9 cellular contexts compared by ENCODE assay signal in the genomic region with DNA sequence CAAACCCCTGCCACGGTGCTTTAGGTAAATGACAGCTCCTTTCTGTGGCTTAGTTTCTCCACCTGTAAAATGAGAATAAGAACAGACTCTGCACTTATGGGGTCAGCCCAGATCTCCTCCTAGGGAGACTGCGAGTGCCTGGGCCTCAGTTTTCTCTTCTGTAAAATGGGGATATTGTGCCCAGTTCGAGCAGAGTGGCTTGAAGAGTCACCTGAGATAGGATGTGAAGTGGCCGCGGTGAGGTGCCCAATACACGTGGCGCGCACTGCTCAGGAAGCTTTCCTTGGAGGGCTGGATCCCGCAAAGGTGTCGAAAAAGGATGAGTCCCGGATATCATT. TPM values are rescaled to one million over a fixed set of nuclear protein-coding genes. Genes with fewer than 3 reads are reported as not detected.
DNase-seq lines count a peak whose midpoint lies in the region; ATAC-seq and TF ChIP-seq lines count a peak whose summit lies in the region.
"Had no signal": no experiment of that assay in that cellular context is flagged by ENCODE, and none has a peak within 500 bp of the region (broad histone marks: within the 10 kb centered on the region; RNA-seq: fewer than 3 reads in every experiment).

No MANE protein-coding gene starts in this region.

- H3K27me3 ChIP-seq in left lung (peaks cover 0 to 40% of the 10 kb centered on the region in 2 donors), thoracic aorta (replicated peaks; ENCODE audit: insufficient read depth) (no peaks in the 10 kb centered on the region)

- H3K36me3 ChIP-seq in left lung (no peaks in the 10 kb centered on the region), thoracic aorta (no peaks in the 10 kb centered on the region)

- H3K4me1 Mint-ChIP-seq in T-helper 2 cell treated with Interferon-gamma antibody and Interleukin-4, amounts not matched to agents 5 μg/mL and 100 μg/mL, for 36 hours (ENCODE audit: low read depth): peaks cover 29% of the 10 kb centered on the region
- H3K4me1 Mint-ChIP-seq in activated naive CD8-positive, alpha-beta T cell treated with anti-CD3 and anti-CD28 coated beads for 36 hours: peaks cover 22% of the 10 kb centered on the region

- H3K4me3 ChIP-seq in left lung (peak overlapping the region; percentile 33 to 54), thoracic aorta (peak overlapping the region; percentile 62)

- H3K27me3 Mint-ChIP-seq in T-helper 2 cell treated with Interferon-gamma antibody and Interleukin-4, amounts not matched to agents 5 μg/mL and 100 μg/mL, for 36 hours (ENCODE audit: low read depth): peaks cover 35% of the 10 kb centered on the region
- H3K27me3 Mint-ChIP-seq in activated naive CD8-positive, alpha-beta T cell treated with anti-CD3 and anti-CD28 coated beads for 36 hours: peaks cover 62% of the 10 kb centered on the region

- intact Hi-C loops in left lung (cut with DNase I): no loop called here

- TF ChIP-seq CTCF in left lung (IDR thresholded peaks at IDR 0.05): no peak
- TF ChIP-seq CTCF in thoracic aorta (IDR thresholded peaks at IDR 0.05): no peak

- H3K9me3 ChIP-seq in left lung: no peaks in the 10 kb centered on the region
- H3K9me3 ChIP-seq in thoracic aorta: no peaks in the 10 kb centered on the region

- no peak overlapping the region for H3K27ac Mint-ChIP-seq in T-helper 2 cell treated with Interferon-gamma antibody and Interleukin-4, amounts not matched to agents 5 μg/mL and 100 μg/mL, for 36 hours
- H3K27ac Mint-ChIP-seq in activated naive CD8-positive, alpha-beta T cell treated with anti-CD3 and anti-CD28 coated beads for 36 hours: no peak overlapping the region

- no peak for DNase-seq in T-helper 2 cell treated with Interferon-gamma antibody and Interleukin-4, amounts not matched to agents 5 μg/mL and 100 μg/mL, for 36 hours (ENCODE audit: low spot score)
- no peak for DNase-seq in T-helper 2 cell
- no peak for DNase-seq in activated naive CD8-positive, alpha-beta T cell treated with anti-CD3 and anti-CD28 coated beads for 36 hours
- DNase-seq in left lung: no peak
- no peak for DNase-seq in thoracic aorta (ENCODE audit: low spot score)
- no peak for DNase-seq in NCI-H1417 treated with DMSO at 0.1 percent for 48 hours (lab: John Stamatoyannopoulos, UW)
- no peak for DNase-seq in cerebellar cortex (ENCODE audit: low spot score)

- no peaks in the 10 kb centered on the region for H3K36me3 Mint-ChIP-seq in T-helper 2 cell treated with Interferon-gamma antibody and Interleukin-4, amounts not matched to agents 5 μg/mL and 100 μg/mL, for 36 hours (ENCODE audit: low read depth)
- H3K36me3 Mint-ChIP-seq in activated naive CD8-positive, alpha-beta T cell treated with anti-CD3 and anti-CD28 coated beads for 36 hours: no peaks in the 10 kb centered on the region

- peaks cover 14 to 47% of the 10 kb centered on the region in 2 donors for H3K4me1 ChIP-seq in left lung
- H3K4me1 ChIP-seq in thoracic aorta (ENCODE audit: control insufficient read depth in 1 of 2, low read depth in 2 of 2): peaks cover 3 to 8% of the 10 kb centered on the region in 2 donors

- H3K27ac ChIP-seq in left lung (peak overlapping the region in 1 of 2 donors; percentile 41), thoracic aorta (no peak overlapping the region)

- ATAC-seq in left lung (no peak), thoracic aorta (ENCODE audit: insufficient number of reproducible peaks, low FRiP score, low read depth) (no peak), HG02571 (IDR thresholded peaks at IDR 0.05; ENCODE audit: unreplicated experiment) (no peak)

- peak overlapping the region; percentile 51 for H3K4me3 Mint-ChIP-seq in T-helper 2 cell treated with Interferon-gamma antibody and Interleukin-4, amounts not matched to agents 5 μg/mL and 100 μg/mL, for 36 hours
- peak overlapping the region; percentile 34 for H3K4me3 Mint-ChIP-seq in activated naive CD8-positive, alpha-beta T cell treated with anti-CD3 and anti-CD28 coated beads for 36 hours

- H3K9me3 Mint-ChIP-seq in T-helper 2 cell treated with Interferon-gamma antibody and Interleukin-4, amounts not matched to agents 5 μg/mL and 100 μg/mL, for 36 hours: no peaks in the 10 kb centered on the region
- no peaks in the 10 kb centered on the region for H3K9me3 Mint-ChIP-seq in activated naive CD8-positive, alpha-beta T cell treated with anti-CD3 and anti-CD28 coated beads for 36 hours

RNA-seq across cellular contexts. Expression of gene EMID1, which starts 0.5 kb away (rescaled TPM):
- not detected for total RNA-seq in activated naive CD8-positive, alpha-beta T cell treated with anti-CD3 and anti-CD28 coated beads for 36 hours
- total RNA-seq in left lung (10 to 100 TPM; 10.5 to 17.7 TPM), thoracic aorta (under 1 TPM in 1 of 2 donors, not detected in 1; 0.27 TPM)
- total RNA-seq: activated CD8-positive, alpha-beta memory T cell treated with anti-CD3 and anti-CD28 coated beads for 36 hours had no signal

Comparison
In these comparisons a context has a peak if more than half of its experiments do, and no peak if none do; other contexts are left out.
1. RNA of gene EMID1, which starts 0.5 kb away (total RNA-seq): 10.5 to 17.7 TPM in left lung; 0.27 TPM in thoracic aorta and not detected in activated naive CD8-positive, alpha-beta T cell treated with anti-CD3 and anti-CD28 coated beads for 36 hours; every median in the first group is over 4 times any median in the second.